17 cellular contexts compared by ENCODE assay signal in genomic region chr14:71776463-71777359, GRCh38.
A peak's percentile ranks its signal among the peaks of the same experiment; 100 is the strongest.
DNase-seq lines count a peak whose midpoint lies in the region; ATAC-seq and TF ChIP-seq lines count a peak whose summit lies in the region.
"Had no signal": no experiment of that assay in that cellular context is flagged by ENCODE, and none has a peak within 500 bp of the region (broad histone marks: within the 10 kb centered on the region; RNA-seq: fewer than 3 reads in every experiment).

No MANE protein-coding gene starts in this region.

- H3K9me3 ChIP-seq in effector memory CD4-positive, alpha-beta T cell (ENCODE audit: control insufficient read depth, low read length) = no peaks in the 10 kb centered on the region

- H3K4me3 ChIP-seq in effector memory CD4-positive, alpha-beta T cell (ENCODE audit: insufficient read depth, low read depth, low read length, poor library complexity, severe bottlenecking) = no peak overlapping the region
- H3K4me3 ChIP-seq: coronary artery had no signal

- no peak overlapping the region for H3K27ac ChIP-seq in effector memory CD4-positive, alpha-beta T cell (ENCODE audit: insufficient read depth, low read length, poor library complexity, severe bottlenecking)
- H3K27ac ChIP-seq: coronary artery had no signal

- H3K4me1 Mint-ChIP-seq in activated CD4-positive, alpha-beta memory T cell treated with anti-CD3 and anti-CD28 coated beads for 36 hours (ENCODE audit: low read depth) = peaks cover 12% of the 10 kb centered on the region
- H3K4me1 Mint-ChIP-seq: activated B cell treated with CpG ODN at 0.5 μM for 24 hours had no signal

- CTCF ChIA-PET in activated CD4-positive, alpha-beta memory T cell treated with anti-CD3 and anti-CD28 coated beads for 36 hours (lab: Charles Lee) = interaction anchor here (2.1 kb wide), 1 partner anchor 78 kb away, joined by 10 read pairs; no protein-coding TSS in a partner anchor

- H3K36me3 ChIP-seq in effector memory CD4-positive, alpha-beta T cell (ENCODE audit: control insufficient read depth, insufficient read depth, low read length) = no peaks in the 10 kb centered on the region

- no peaks in the 10 kb centered on the region for H3K4me1 ChIP-seq in effector memory CD4-positive, alpha-beta T cell (ENCODE audit: control insufficient read depth, insufficient read depth, low read length, poor library complexity, severe bottlenecking)

- peak; percentile 43 for TF ChIP-seq CTCF in GM12873 (IDR thresholded peaks at IDR 0.05; ENCODE audit: insufficient read depth, low read depth, low read length, missing control alignments)

- H3K27me3 ChIP-seq in effector memory CD4-positive, alpha-beta T cell (replicated peaks; ENCODE audit: control insufficient read depth, insufficient read depth, low read length, poor library complexity, severe bottlenecking) = no peaks in the 10 kb centered on the region

- H3K27me3 Mint-ChIP-seq in activated CD4-positive, alpha-beta memory T cell treated with anti-CD3 and anti-CD28 coated beads for 36 hours = peaks cover 45% of the 10 kb centered on the region

- peaks cover 9% of the 10 kb centered on the region for H3K9me3 Mint-ChIP-seq in activated CD4-positive, alpha-beta memory T cell treated with anti-CD3 and anti-CD28 coated beads for 36 hours

- peak; percentile 48 for ATAC-seq in HG03354 (IDR thresholded peaks at IDR 0.05; ENCODE audit: poor library complexity, severe bottlenecking, unreplicated experiment)
- ATAC-seq: left cardiac atrium, Right ventricle myocardium inferior had no signal

- H3K4me3 Mint-ChIP-seq in activated CD4-positive, alpha-beta memory T cell treated with anti-CD3 and anti-CD28 coated beads for 36 hours = no peak overlapping the region
- H3K4me3 Mint-ChIP-seq: activated B cell treated with CpG ODN at 0.5 μM for 24 hours; CD4-positive, alpha-beta memory T cell; nephron progenitor cell had no signal

- H3K36me3 Mint-ChIP-seq in activated CD4-positive, alpha-beta memory T cell treated with anti-CD3 and anti-CD28 coated beads for 36 hours = peaks cover 3% of the 10 kb centered on the region
- H3K36me3 Mint-ChIP-seq: CD4-positive, alpha-beta memory T cell had no signal

- intact Hi-C loops in activated CD4-positive, alpha-beta memory T cell treated with anti-CD3 and anti-CD28 coated beads for 36 hours (cut with micrococcal nuclease) = no loop called here

- peak; percentile 42 for DNase-seq in activated CD4-positive, alpha-beta memory T cell treated with anti-CD3 and anti-CD28 coated beads for 36 hours
- DNase-seq in left kidney (ENCODE audit: low read depth, low spot score) (peak; percentile 11), MV-4-11 (lab: John Stamatoyannopoulos, UW) (no peak), ecto neural progenitor cell (ENCODE audit: low spot score) (no peak)
- no peak for DNase-seq in effector memory CD4-positive, alpha-beta T cell
- DNase-seq in effector CD4-positive, alpha-beta T cell = no peak
- DNase-seq: activated B cell treated with CpG ODN at 0.5 μM for 24 hours; activated naive CD4-positive, alpha-beta T cell treated with anti-CD3 and anti-CD28 coated beads, Interleukin-2, amount 50 U/mL, for 16 hours; CD4-positive, alpha-beta memory T cell; foreskin melanocyte; left cardiac atrium; NCI-H1694 treated with DMSO at 0.1 percent for 48 hours; nephron progenitor cell had no signal

- no peak overlapping the region for H3K27ac Mint-ChIP-seq in activated CD4-positive, alpha-beta memory T cell treated with anti-CD3 and anti-CD28 coated beads for 36 hours
- H3K27ac Mint-ChIP-seq: activated B cell treated with CpG ODN at 0.5 μM for 24 hours, nephron progenitor cell had no signal

- POLR2A ChIA-PET in activated CD4-positive, alpha-beta memory T cell treated with anti-CD3 and anti-CD28 coated beads for 36 hours (lab: Charles Lee) = interaction anchor here (0.7 kb wide), 1 partner anchor 8 kb away, joined by 3 read pairs; no protein-coding TSS in a partner anchor

Comparison
In these comparisons a context has a peak if more than half of its experiments do, and no peak if none do; other contexts are left out.
1. DNase-seq: peak in activated CD4-positive, alpha-beta memory T cell treated with anti-CD3 and anti-CD28 coated beads for 36 hours (single experiment) and left kidney (single experiment); none in MV-4-11 (single experiment), effector memory CD4-positive, alpha-beta T cell (0 of 3), ecto neural progenitor cell (single experiment) and effector CD4-positive, alpha-beta T cell (single experiment).